ENCODE assay signal across 8 cellular contexts in the genomic region with DNA sequence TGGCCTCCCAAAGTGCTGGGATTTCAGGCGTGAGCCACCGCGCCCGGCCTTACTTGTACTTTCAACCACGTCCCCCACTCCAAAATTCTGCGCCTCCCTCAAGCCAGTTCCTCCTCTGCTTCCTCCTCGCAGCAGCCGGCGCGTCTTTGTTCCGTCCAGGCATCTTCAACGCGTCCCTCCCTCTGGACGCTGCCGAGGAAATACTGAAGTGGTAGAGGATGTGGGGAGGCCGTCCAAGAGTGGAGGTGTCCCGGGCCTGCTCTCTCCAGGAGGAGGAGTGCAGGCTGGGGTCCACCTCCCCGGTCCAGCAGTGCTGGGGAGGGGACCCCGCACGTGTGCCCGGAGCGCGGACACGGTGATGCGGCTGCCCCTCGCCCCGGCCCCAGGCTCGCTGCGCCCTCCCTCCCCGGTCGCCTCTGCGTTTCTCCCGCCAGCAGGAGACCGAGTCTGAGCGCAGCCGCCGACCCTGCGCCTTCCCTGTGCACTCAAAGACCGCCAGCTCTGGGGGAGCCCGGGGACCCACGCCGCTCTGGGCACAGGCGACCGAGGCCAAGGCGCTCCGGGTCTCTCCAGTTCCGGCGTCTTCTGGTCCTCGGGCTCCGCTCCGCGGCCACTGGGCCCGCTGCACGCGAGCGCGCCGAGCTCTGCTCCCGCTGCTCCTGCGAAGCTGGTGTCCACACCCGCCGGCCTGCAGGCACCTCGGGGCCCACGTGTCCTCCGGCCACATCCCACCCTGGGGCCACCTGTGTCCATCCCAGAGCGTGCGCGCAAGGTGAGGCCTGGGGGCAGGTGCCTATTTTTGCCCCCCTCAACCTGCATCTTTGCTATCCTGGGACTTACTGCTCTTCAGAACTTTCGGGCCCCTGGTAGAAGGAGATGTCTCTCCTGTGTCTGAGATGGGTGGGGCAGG. TPM values are rescaled to one million over a fixed set of nuclear protein-coding genes. Genes with fewer than 3 reads are reported as not detected.
DNase-seq lines count a peak whose midpoint lies in the region; ATAC-seq and TF ChIP-seq lines count a peak whose summit lies in the region.

No MANE protein-coding gene starts in this region.

- H3K4me1 Mint-ChIP-seq in GM23338 (peaks cover 4% of the 10 kb centered on the region; the same call in 2 of the 3 replicates), glutamatergic neuron (ENCODE audit: low read depth, unreplicated experiment) (peaks cover 3% of the 10 kb centered on the region)

- no peak for TF ChIP-seq POLR2A in upper lobe of left lung (IDR thresholded peaks at IDR 0.05)

- H3K4me3 Mint-ChIP-seq in GM23338, result peak overlapping the region; percentile 86
- H3K4me3 Mint-ChIP-seq in glutamatergic neuron (ENCODE audit: unreplicated experiment), result peak overlapping the region; percentile 91

- peak overlapping the region; percentile 100 for H2AFZ ChIP-seq in GM23338
- peak overlapping the region; percentile 80 for H2AFZ ChIP-seq in parathyroid adenoma

- no peak overlapping the region for H3K27ac Mint-ChIP-seq in GM23338
- no peak overlapping the region for H3K27ac Mint-ChIP-seq in glutamatergic neuron (ENCODE audit: unreplicated experiment)

- H3K9me3 ChIP-seq in parathyroid adenoma (ENCODE audit: control insufficient read depth, low read length) (no peaks in the 10 kb centered on the region), upper lobe of left lung (no peaks in the 10 kb centered on the region)

- H3K9ac ChIP-seq in parathyroid adenoma, result no peak overlapping the region

- H3K9me3 Mint-ChIP-seq in GM23338, result no peaks in the 10 kb centered on the region
- no peaks in the 10 kb centered on the region for H3K9me3 Mint-ChIP-seq in glutamatergic neuron (ENCODE audit: unreplicated experiment)

- TF ChIP-seq CTCF in GM23338 (conservative IDR thresholded peaks at IDR 0.05; ENCODE audit: low read depth in 2 of 2) (peak; percentile 25 to 61), glutamatergic neuron (IDR thresholded peaks at IDR 0.05; ENCODE audit: partially characterized antibody, unreplicated experiment) (no peak), parathyroid adenoma (IDR thresholded peaks at IDR 0.05) (peak; percentile 43), upper lobe of left lung (IDR thresholded peaks at IDR 0.05) (peak in 5 of 6 experiments; percentile 29 to 64 (median 40))

- H3K36me3 Mint-ChIP-seq in GM23338 (ENCODE audit: low read depth), result no peaks in the 10 kb centered on the region; the same call in 2 of the 3 replicates
- no peaks in the 10 kb centered on the region for H3K36me3 Mint-ChIP-seq in glutamatergic neuron (ENCODE audit: unreplicated experiment)

- DNase-seq in 8988T, result peak; percentile 95
- DNase-seq in GM23338 (ENCODE audit: low spot score), result peak; percentile 80
- peak; percentile 27 for DNase-seq in NCI-H82 treated with DMSO at 0.1 percent for 48 hours (lab: John Stamatoyannopoulos, UW; ENCODE audit: unreplicated experiment)
- peak; percentile 32 for DNase-seq in activated gamma-delta T cell treated with anti-CD3 and anti-CD28 coated beads, Interleukin-2, amount 50 U/mL, for 16 hours (ENCODE audit: low read depth)
- DNase-seq in glutamatergic neuron, result peak; percentile 77
- DNase-seq in upper lobe of left lung, result peak; percentile 42 to 92

- ATAC-seq in GM23338, result peak; percentile 95
- ATAC-seq in upper lobe of left lung (ENCODE audit: low FRiP score in 2 of 2), result peak; percentile 65 to 86
- ATAC-seq in HG02642 (IDR thresholded peaks at IDR 0.05; ENCODE audit: poor library complexity, unreplicated experiment), result no peak

- no peak for TF ChIP-seq EP300 in upper lobe of left lung (IDR thresholded peaks at IDR 0.05)

- 5 to 6% methylated on average over 18 to 26 of the region's 69 CpGs for WGBS in upper lobe of left lung, 2 donors

- H3K4me1 ChIP-seq in GM23338 (ENCODE audit: insufficient read depth) (0 out of 2 replicates have a peak, but pooled peaks cover 4% of the 10 kb centered on the region), parathyroid adenoma (no peaks in the 10 kb centered on the region), upper lobe of left lung (peaks cover 8 to 11% (median 9%) of the 10 kb centered on the region in 4 donors)

- H3K27me3 ChIP-seq in GM23338 (ENCODE audit: insufficient read depth) (peaks cover 67% of the 10 kb centered on the region), parathyroid adenoma (ENCODE audit: control insufficient read depth, insufficient read depth, low read length) (no peaks in the 10 kb centered on the region), upper lobe of left lung (peaks cover 0 to 26% (median 4%) of the 10 kb centered on the region in 4 donors)

- no peaks in the 10 kb centered on the region for H4K20me1 ChIP-seq in GM23338 (replicated peaks; ENCODE audit: insufficient read depth)

- H3K9me2 ChIP-seq in GM23338 (ENCODE audit: insufficient read depth), result no peaks in the 10 kb centered on the region

- no peak overlapping the region for H3K27ac ChIP-seq in GM23338 (ENCODE audit: low read depth)
- no peak overlapping the region for H3K27ac ChIP-seq in parathyroid adenoma
- H3K27ac ChIP-seq in upper lobe of left lung, result no peak overlapping the region

- 0 out of 2 replicates have a peak, but pooled peaks cover 4% of the 10 kb centered on the region for H3F3A ChIP-seq in GM23338 (replicated peaks; ENCODE audit: low read depth)

- H3K79me2 ChIP-seq in GM23338 (replicated peaks; ENCODE audit: insufficient read depth), result no peaks in the 10 kb centered on the region
- no peaks in the 10 kb centered on the region for H3K79me2 ChIP-seq in parathyroid adenoma

- H3K36me3 ChIP-seq in GM23338 (ENCODE audit: insufficient read depth), result no peaks in the 10 kb centered on the region
- no peaks in the 10 kb centered on the region for H3K36me3 ChIP-seq in parathyroid adenoma (ENCODE audit: control insufficient read depth, insufficient read depth, low read length)
- H3K36me3 ChIP-seq in upper lobe of left lung, result no peaks in the 10 kb centered on the region

- H3K4me2 ChIP-seq in GM23338 (peak overlapping the region; percentile 92), parathyroid adenoma (ENCODE audit: low read length) (peak overlapping the region; percentile 30)

- H3K4me3 ChIP-seq in GM23338 (peak overlapping the region; percentile 81), parathyroid adenoma (ENCODE audit: low read depth, low read length) (no peak overlapping the region), upper lobe of left lung (peak overlapping the region in 3 of 4 donors; percentile 33 to 51 (median 45))

- peaks cover 30% of the 10 kb centered on the region for H3K27me3 Mint-ChIP-seq in GM23338 (ENCODE audit: insufficient read depth, low read depth, poor library complexity)
- H3K27me3 Mint-ChIP-seq in glutamatergic neuron (ENCODE audit: unreplicated experiment), result peaks cover 18% of the 10 kb centered on the region

TF ChIP-seq in GM23338, 12 proteins besides CTCF, POLR2A, EP300 and RAD21:
- TF ChIP-seq EZH2 (IDR thresholded peaks at IDR 0.05; ENCODE audit: low read depth, unreplicated experiment) (peak; percentile 41), NANOG (IDR thresholded peaks at IDR 0.05; ENCODE audit: borderline replicate concordance) (no peak), POLR2AphosphoS5 (IDR thresholded peaks at IDR 0.05; ENCODE audit: low read depth) (no peak)

RNA-seq across cellular contexts. Expression of a gene that starts 31.7 kb away (rescaled TPM):
- 8.1 and 9.8 TPM in 2 replicates for total RNA-seq in GM23338 (2014; rRNA removed; shearing (Covaris generic))
- 3.4 and 3.7 TPM in 2 replicates for polyA plus RNA-seq in GM23338 (2016; fragmentation: Nextera tagmentation; extraction: Ambion mirVana)
- total RNA-seq in glutamatergic neuron (ENCODE audit: unreplicated experiment) (30.0 TPM), upper lobe of left lung (10 to 100 TPM; 10.7 to 44.0 (median 19.3) TPM)

RNA-seq across cellular contexts. Expression of a gene that starts 41.5 kb away (rescaled TPM):
- total RNA-seq in GM23338 (2014; rRNA removed; shearing (Covaris generic)), result 74.7 and 75.8 TPM in 2 replicates
- 50.2 and 53.5 TPM in 2 replicates for polyA plus RNA-seq in GM23338 (2016; fragmentation: Nextera tagmentation; extraction: Ambion mirVana)
- total RNA-seq in glutamatergic neuron (ENCODE audit: unreplicated experiment), result 38.7 TPM
- total RNA-seq in upper lobe of left lung, result 10 to 100 TPM; 23.1 to 44.2 (median 28.6) TPM

RNA-seq across cellular contexts. Expression of a gene that starts 41.6 kb away (rescaled TPM):
- 0.35 TPM in 1 of 2 replicates, not detected in the other for total RNA-seq in GM23338 (2014; rRNA removed; shearing (Covaris generic))
- 0.14 and 0.18 TPM in 2 replicates for polyA plus RNA-seq in GM23338 (2016; fragmentation: Nextera tagmentation; extraction: Ambion mirVana)
- total RNA-seq in glutamatergic neuron (ENCODE audit: unreplicated experiment) (1.3 TPM), upper lobe of left lung (10 to 100 TPM in 1 of 6 donors, 1 to 10 TPM in 4, under 1 TPM in 1; 0.49 to 23.5 (median 9.1) TPM)

RNA-seq across cellular contexts. Expression of a gene that starts 51.2 kb away (rescaled TPM):
- 39.1 and 40.6 TPM in 2 replicates for total RNA-seq in GM23338 (2014; rRNA removed; shearing (Covaris generic))
- 44.0 and 45.5 TPM in 2 replicates for polyA plus RNA-seq in GM23338 (2016; fragmentation: Nextera tagmentation; extraction: Ambion mirVana)
- total RNA-seq in glutamatergic neuron (ENCODE audit: unreplicated experiment) (39.1 TPM), upper lobe of left lung (10 to 100 TPM; 24.4 to 73.3 (median 34.8) TPM)

RNA-seq across cellular contexts. Expression of a gene that starts 56.8 kb away (rescaled TPM):
- total RNA-seq in GM23338 (2014; rRNA removed; shearing (Covaris generic)), result not detected in 2 replicates
- not detected in 2 replicates for polyA plus RNA-seq in GM23338 (2016; fragmentation: Nextera tagmentation; extraction: Ambion mirVana)
- total RNA-seq in glutamatergic neuron (ENCODE audit: unreplicated experiment), result not detected
- 1 to 10 TPM; 2.0 to 5.2 (median 3.4) TPM for total RNA-seq in upper lobe of left lung

Comparison
In these comparisons a context has a peak if more than half of its experiments do, and no peak if none do; other contexts are left out.
1. DNase-seq: peak in every context shown above with its lines; median percentile 95 in 8988T; 80 in GM23338; 77 in glutamatergic neuron; 67 in upper lobe of left lung; 32 in activated gamma-delta T cell treated with anti-CD3 and anti-CD28 coated beads, Interleukin-2, amount 50 U/mL, for 16 hours; 27 in NCI-H82 treated with DMSO at 0.1 percent for 48 hours.